ENCODE assay signal across 1 cellular context in the genomic region with DNA sequence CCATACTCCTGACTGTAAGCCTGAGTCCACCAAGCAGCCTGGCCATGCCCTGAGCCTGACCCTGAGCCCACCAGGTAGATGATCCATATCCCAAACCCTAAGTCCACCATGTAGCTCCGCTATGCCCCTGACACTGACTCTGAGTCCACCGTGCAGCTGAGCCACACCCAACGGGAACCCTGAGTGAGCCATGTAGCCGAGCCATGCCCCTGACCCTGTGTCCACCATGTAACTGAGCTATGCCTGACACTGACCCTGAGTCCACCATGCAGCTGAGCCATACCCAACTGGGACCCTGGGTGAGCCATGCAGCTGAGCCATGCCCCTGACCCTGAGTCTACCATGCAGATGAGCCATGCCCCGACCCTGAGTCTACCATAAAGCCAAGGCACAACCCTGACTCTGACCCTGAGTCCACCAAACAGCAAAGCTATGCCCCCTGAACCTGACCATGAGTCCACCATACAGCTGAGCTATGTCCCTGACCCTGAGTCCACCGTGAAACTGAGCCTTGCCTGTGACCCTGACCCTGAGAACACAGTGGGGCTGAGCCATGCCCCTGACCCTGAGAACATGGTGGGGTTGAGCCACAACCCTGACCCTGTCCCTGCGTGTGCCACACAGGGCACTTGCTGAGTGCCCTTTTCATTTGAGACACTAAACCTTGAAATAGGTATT.
TF ChIP-seq lines count a peak whose summit lies in the region.

No MANE protein-coding gene starts in this region.

TF ChIP-seq in WTC11, 78 proteins besides CTCF, POLR2A, EP300 and RAD21 (continued from another document):
- no peak for TF ChIP-seq GRHL2 (CRISPR knock-in tag; IDR thresholded peaks at IDR 0.05; ENCODE audit: insufficient replicate concordance, severe bottlenecking)
- no peak for TF ChIP-seq ZNF317 (CRISPR knock-in tag; IDR thresholded peaks at IDR 0.05; ENCODE audit: borderline replicate concordance, low read depth)
- TF ChIP-seq NR2C2 (CRISPR knock-in tag; IDR thresholded peaks at IDR 0.05): no peak
- TF ChIP-seq, protein P1, sequence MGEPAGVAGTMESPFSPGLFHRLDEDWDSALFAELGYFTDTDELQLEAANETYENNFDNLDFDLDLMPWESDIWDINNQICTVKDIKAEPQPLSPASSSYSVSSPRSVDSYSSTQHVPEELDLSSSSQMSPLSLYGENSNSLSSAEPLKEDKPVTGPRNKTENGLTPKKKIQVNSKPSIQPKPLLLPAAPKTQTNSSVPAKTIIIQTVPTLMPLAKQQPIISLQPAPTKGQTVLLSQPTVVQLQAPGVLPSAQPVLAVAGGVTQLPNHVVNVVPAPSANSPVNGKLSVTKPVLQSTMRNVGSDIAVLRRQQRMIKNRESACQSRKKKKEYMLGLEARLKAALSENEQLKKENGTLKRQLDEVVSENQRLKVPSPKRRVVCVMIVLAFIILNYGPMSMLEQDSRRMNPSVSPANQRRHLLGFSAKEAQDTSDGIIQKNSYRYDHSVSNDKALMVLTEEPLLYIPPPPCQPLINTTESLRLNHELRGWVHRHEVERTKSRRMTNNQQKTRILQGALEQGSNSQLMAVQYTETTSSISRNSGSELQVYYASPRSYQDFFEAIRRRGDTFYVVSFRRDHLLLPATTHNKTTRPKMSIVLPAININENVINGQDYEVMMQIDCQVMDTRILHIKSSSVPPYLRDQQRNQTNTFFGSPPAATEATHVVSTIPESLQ (CRISPR knock-in tag; IDR thresholded peaks at IDR 0.05): no peak
